In genomic region chr1:6000444-6001288, GRCh38 we compare ENCODE assay signal across 3 cellular contexts.
TF ChIP-seq lines count a peak whose summit lies in the region.

No MANE protein-coding gene starts in this region.

TF ChIP-seq in IMR-90, 13 proteins besides CTCF, POLR2A, EP300 and RAD21:
- TF ChIP-seq RFX5 (IDR thresholded peaks at IDR 0.05; ENCODE audit: low read depth, low read length) (no peak), FOS (IDR thresholded peaks at IDR 0.05; ENCODE audit: low read depth, low read length) (no peak), MAFK (IDR thresholded peaks at IDR 0.05; ENCODE audit: low read depth, low read length) (no peak), NFE2L2 (IDR thresholded peaks at IDR 0.05; ENCODE audit: low read depth, low read length) (no peak), MAZ (IDR thresholded peaks at IDR 0.05; ENCODE audit: borderline replicate concordance, low read depth, low read length) (no peak), RCOR1 (IDR thresholded peaks at IDR 0.05; ENCODE audit: insufficient replicate concordance, low read length) (no peak)

TF ChIP-seq in H1, 55 proteins besides CTCF, POLR2A, EP300 and RAD21:
- TF ChIP-seq SRF (IDR thresholded peaks at IDR 0.05; ENCODE audit: low read depth, low read length) (no peak), RFX5 (IDR thresholded peaks at IDR 0.05; ENCODE audit: borderline replicate concordance, low read depth, low read length) (no peak), SIN3A (conservative IDR thresholded peaks at IDR 0.05 in 1 of 2, IDR thresholded peaks at IDR 0.05 in 1 of 2; ENCODE audit: low read depth in 1 of 2, low read length in 2 of 2) (no peak), NRF1 (IDR thresholded peaks at IDR 0.05; ENCODE audit: low read depth, low read length) (no peak), MAFK (IDR thresholded peaks at IDR 0.05; ENCODE audit: low read depth, low read length) (no peak), CHD2 (IDR thresholded peaks at IDR 0.05; ENCODE audit: low read length) (no peak)
- TF ChIP-seq, protein P1, sequence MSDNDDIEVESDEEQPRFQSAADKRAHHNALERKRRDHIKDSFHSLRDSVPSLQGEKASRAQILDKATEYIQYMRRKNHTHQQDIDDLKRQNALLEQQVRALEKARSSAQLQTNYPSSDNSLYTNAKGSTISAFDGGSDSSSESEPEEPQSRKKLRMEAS (IDR thresholded peaks at IDR 0.05) = no peak
- TF ChIP-seq, protein P2, sequence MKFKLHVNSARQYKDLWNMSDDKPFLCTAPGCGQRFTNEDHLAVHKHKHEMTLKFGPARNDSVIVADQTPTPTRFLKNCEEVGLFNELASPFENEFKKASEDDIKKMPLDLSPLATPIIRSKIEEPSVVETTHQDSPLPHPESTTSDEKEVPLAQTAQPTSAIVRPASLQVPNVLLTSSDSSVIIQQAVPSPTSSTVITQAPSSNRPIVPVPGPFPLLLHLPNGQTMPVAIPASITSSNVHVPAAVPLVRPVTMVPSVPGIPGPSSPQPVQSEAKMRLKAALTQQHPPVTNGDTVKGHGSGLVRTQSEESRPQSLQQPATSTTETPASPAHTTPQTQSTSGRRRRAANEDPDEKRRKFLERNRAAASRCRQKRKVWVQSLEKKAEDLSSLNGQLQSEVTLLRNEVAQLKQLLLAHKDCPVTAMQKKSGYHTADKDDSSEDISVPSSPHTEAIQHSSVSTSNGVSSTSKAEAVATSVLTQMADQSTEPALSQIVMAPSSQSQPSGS (IDR thresholded peaks at IDR 0.05; ENCODE audit: low read length) = no peak

TF ChIP-seq in HepG2, 621 proteins besides CTCF, POLR2A, EP300 and RAD21:
- TF ChIP-seq ZFP36L1 (CRISPR knock-in tag; IDR thresholded peaks at IDR 0.05) = no peak
- no peak for TF ChIP-seq HOXA7 (CRISPR knock-in tag; IDR thresholded peaks at IDR 0.05)
- TF ChIP-seq NR1H2 (CRISPR knock-in tag; IDR thresholded peaks at IDR 0.05; ENCODE audit: borderline replicate concordance, low read depth) = no peak
- no peak for TF ChIP-seq ZNF878 (CRISPR knock-in tag; IDR thresholded peaks at IDR 0.05)
- TF ChIP-seq SRY (CRISPR knock-in tag; IDR thresholded peaks at IDR 0.05) = no peak
- no peak for TF ChIP-seq HDAC1 (CRISPR knock-in tag; IDR thresholded peaks at IDR 0.05)
- TF ChIP-seq ZNF296 (CRISPR knock-in tag; conservative IDR thresholded peaks at IDR 0.05) = no peak
- no peak for TF ChIP-seq GTF2F1 (IDR thresholded peaks at IDR 0.05; ENCODE audit: low read length)
- no peak for TF ChIP-seq ATF7 (IDR thresholded peaks at IDR 0.05)
- no peak for TF ChIP-seq ATF7 (CRISPR knock-in tag; IDR thresholded peaks at IDR 0.05)
- TF ChIP-seq NFYB (CRISPR knock-in tag; IDR thresholded peaks at IDR 0.05) = no peak
- TF ChIP-seq, protein P3, sequence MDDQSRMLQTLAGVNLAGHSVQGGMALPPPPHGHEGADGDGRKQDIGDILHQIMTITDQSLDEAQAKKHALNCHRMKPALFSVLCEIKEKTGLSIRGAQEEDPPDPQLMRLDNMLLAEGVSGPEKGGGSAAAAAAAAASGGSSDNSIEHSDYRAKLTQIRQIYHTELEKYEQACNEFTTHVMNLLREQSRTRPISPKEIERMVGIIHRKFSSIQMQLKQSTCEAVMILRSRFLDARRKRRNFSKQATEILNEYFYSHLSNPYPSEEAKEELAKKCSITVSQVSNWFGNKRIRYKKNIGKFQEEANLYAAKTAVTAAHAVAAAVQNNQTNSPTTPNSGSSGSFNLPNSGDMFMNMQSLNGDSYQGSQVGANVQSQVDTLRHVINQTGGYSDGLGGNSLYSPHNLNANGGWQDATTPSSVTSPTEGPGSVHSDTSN (CRISPR knock-in tag; IDR thresholded peaks at IDR 0.05; ENCODE audit: borderline replicate concordance) = no peak
- TF ChIP-seq SMARCE1 (IDR thresholded peaks at IDR 0.05; ENCODE audit: borderline replicate concordance) = no peak
- no peak for TF ChIP-seq ETV6 (CRISPR knock-in tag; conservative IDR thresholded peaks at IDR 0.05)
- TF ChIP-seq ZNF761 (CRISPR knock-in tag; conservative IDR thresholded peaks at IDR 0.05) = no peak
